In the genomic region with DNA sequence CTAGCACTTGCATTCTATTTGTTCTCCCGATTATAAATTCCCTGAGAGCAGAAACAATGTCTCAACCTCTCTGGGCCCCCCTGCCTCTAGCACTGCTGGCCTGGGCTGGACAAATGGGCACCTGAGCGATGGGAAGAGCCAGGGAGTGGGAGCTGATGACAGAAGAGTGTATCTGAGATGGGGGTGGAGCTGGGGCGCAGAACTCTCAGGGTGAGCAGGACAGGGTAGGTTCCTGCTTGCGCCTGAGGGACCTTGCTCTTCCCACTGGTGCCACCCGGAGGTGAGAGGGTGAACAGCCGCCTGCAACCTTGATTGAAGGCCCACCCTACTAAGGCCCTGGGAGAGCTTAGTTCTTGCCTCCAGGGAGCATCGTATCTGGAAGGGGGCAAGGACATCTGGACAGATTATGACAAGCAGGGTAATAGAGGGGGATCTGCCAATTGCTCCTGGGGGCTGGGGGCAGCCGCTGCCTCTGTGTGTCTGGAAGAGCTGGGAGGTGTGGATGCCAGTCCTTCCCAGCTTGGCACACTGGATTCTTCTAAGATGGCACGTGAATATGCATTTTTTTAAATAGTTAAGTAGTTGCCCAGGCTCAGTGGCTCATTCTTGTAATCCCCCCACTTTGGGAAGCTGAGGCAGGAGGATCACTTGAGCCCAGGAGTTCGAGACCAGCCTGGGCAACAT, we compare ENCODE assay signal across 8 cellular contexts. TPM values are rescaled to one million over a fixed set of nuclear protein-coding genes. Genes with fewer than 3 reads are reported as not detected.
DNase-seq lines count a peak whose midpoint lies in the region; ATAC-seq lines count a peak whose summit lies in the region.

No MANE protein-coding gene starts in this region.

- peak overlapping the region; percentile 41 to 59 (median 58) for H3K4me3 ChIP-seq in skeletal muscle tissue (ENCODE audit: low read length in 3 of 3)

- H3K9ac ChIP-seq in skeletal muscle tissue (ENCODE audit: low read depth in 1 of 3, low read length in 3 of 3): peak overlapping the region; percentile 69 to 83 (median 82)

- H3K27ac ChIP-seq in skeletal muscle tissue (ENCODE audit: low read depth, low read length): peak overlapping the region; percentile 93

- ATAC-seq in HG03520 (IDR thresholded peaks at IDR 0.05; ENCODE audit: unreplicated experiment): no peak

- H3K9me3 ChIP-seq in skeletal muscle tissue (ENCODE audit: control insufficient read depth in 3 of 3, low read length in 3 of 3): no peaks in the 10 kb centered on the region

- H3K27me3 ChIP-seq in skeletal muscle tissue (ENCODE audit: control insufficient read depth in 3 of 3, insufficient read depth in 3 of 3, low read length in 3 of 3): no peaks in the 10 kb centered on the region

- DNase-seq in NCI-H526 (lab: John Stamatoyannopoulos, UW): peak; percentile 52 to 85
- DNase-seq in NCI-H526 treated with DMSO at 0.1 percent for 48 hours (lab: John Stamatoyannopoulos, UW): no peak
- peak; percentile 64 for DNase-seq in HK-2 (ENCODE audit: unreplicated experiment)
- DNase-seq in OCI-M2 (lab: John Stamatoyannopoulos, UW; ENCODE audit: unreplicated experiment): peak; percentile 3
- peak; percentile 83 for DNase-seq in astrocyte of the hippocampus (ENCODE audit: low read depth, low spot score)
- DNase-seq in iPS DF 19.7 (ENCODE audit: low read depth, low spot score): peak; percentile 60

- peaks cover 38 to 43% (median 40%) of the 10 kb centered on the region in 3 donors for H3K4me1 ChIP-seq in skeletal muscle tissue (ENCODE audit: control insufficient read depth in 3 of 3, insufficient read depth in 3 of 3, low read length in 3 of 3)

- peaks cover 19 to 35% (median 26%) of the 10 kb centered on the region in 3 donors for H3K36me3 ChIP-seq in skeletal muscle tissue (ENCODE audit: control insufficient read depth in 3 of 3, insufficient read depth in 3 of 3, low read length in 3 of 3)

RNA-seq across cellular contexts. Expression of gene TSPAN9, which starts 43.0 kb away (rescaled TPM):
- 66.3 TPM for total RNA-seq in skeletal muscle tissue
